In the genomic region with DNA sequence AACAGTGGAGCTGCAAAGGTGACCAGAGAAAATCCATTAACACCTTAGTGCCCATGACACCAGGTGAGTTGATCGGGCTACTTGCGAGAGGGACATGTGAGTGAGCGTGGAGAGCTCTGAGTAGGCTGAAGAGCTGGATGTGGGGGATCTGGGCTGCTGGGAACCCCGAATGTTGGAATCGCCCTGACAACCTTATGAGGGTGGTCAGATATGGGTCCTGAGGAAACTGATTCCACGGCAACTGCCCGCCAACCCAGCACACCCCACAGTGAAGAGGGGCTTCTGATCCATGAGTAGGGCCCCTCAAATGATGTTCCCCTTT, we compare ENCODE assay signal across 8 cellular contexts. TPM values are rescaled to one million over a fixed set of nuclear protein-coding genes. Genes with fewer than 3 reads are reported as not detected.
DNase-seq lines count a peak whose midpoint lies in the region; ATAC-seq and TF ChIP-seq lines count a peak whose summit lies in the region.

No MANE protein-coding gene starts in this region.

- TF ChIP-seq POLR2A in body of pancreas (IDR thresholded peaks at IDR 0.05) (no peak), uterus (IDR thresholded peaks at IDR 0.05) (no peak)

- H3K36me3 ChIP-seq in body of pancreas (replicated peaks in 1 of 2; ENCODE audit: insufficient read depth in 1 of 2, low read depth in 2 of 2) (no peaks in the 10 kb centered on the region), uterus (no peaks in the 10 kb centered on the region)

- intact Hi-C loops in body of pancreas (cut with DNase I) (no loop called here), uterus (cut with DNase I; ENCODE audit: low total_unique reads) (no loop called here)

- no peak for TF ChIP-seq CTCF in body of pancreas (IDR thresholded peaks at IDR 0.05)
- TF ChIP-seq CTCF in uterus (IDR thresholded peaks at IDR 0.05): no peak

- H3K9me3 Mint-ChIP-seq in activated naive CD4-positive, alpha-beta T cell treated with anti-CD3 and anti-CD28 coated beads, Interleukin-2, amount 50 U/mL, for 24 hours: no peaks in the 10 kb centered on the region

- H3K27me3 ChIP-seq in body of pancreas: no peaks in the 10 kb centered on the region
- no peaks in the 10 kb centered on the region for H3K27me3 ChIP-seq in uterus

- H3K4me3 ChIP-seq in body of pancreas (peak overlapping the region; percentile 57 to 75), uterus (peak overlapping the region; percentile 80 to 85)

- H3K27ac Mint-ChIP-seq in activated naive CD4-positive, alpha-beta T cell treated with anti-CD3 and anti-CD28 coated beads, Interleukin-2, amount 50 U/mL, for 24 hours: no peak overlapping the region

- H3K36me3 Mint-ChIP-seq in activated naive CD4-positive, alpha-beta T cell treated with anti-CD3 and anti-CD28 coated beads, Interleukin-2, amount 50 U/mL, for 24 hours: no peaks in the 10 kb centered on the region

- H3K4me1 Mint-ChIP-seq in activated naive CD4-positive, alpha-beta T cell treated with anti-CD3 and anti-CD28 coated beads, Interleukin-2, amount 50 U/mL, for 24 hours: peaks cover 28% of the 10 kb centered on the region

- H3K4me1 ChIP-seq in body of pancreas (peaks cover 47% of the 10 kb centered on the region), uterus (no peaks in the 10 kb centered on the region)

- peak overlapping the region; percentile 76 to 89 (median 88) for H3K27ac ChIP-seq in body of pancreas
- peak overlapping the region; percentile 94 to 97 for H3K27ac ChIP-seq in uterus

- no peak for ATAC-seq in body of pancreas

- 17 to 42% methylated on average over 7 of the region's 7 CpGs for WGBS in body of pancreas, 2 donors

- peak overlapping the region; percentile 76 for H3K4me3 Mint-ChIP-seq in activated naive CD4-positive, alpha-beta T cell treated with anti-CD3 and anti-CD28 coated beads, Interleukin-2, amount 50 U/mL, for 24 hours

- H3K27me3 Mint-ChIP-seq in activated naive CD4-positive, alpha-beta T cell treated with anti-CD3 and anti-CD28 coated beads, Interleukin-2, amount 50 U/mL, for 24 hours: no peaks in the 10 kb centered on the region

- DNase-seq in activated naive CD4-positive, alpha-beta T cell treated with Interleukin-2 at 50 U/mL for 16 hours: no peak
- DNase-seq in body of pancreas (no peak), medulla oblongata (ENCODE audit: extremely low spot score) (peak; percentile 22), uterus (no peak), COR-L47 (lab: John Stamatoyannopoulos, UW) (no peak), H4 (ENCODE audit: low spot score) (no peak)
- no peak for DNase-seq in stimulated activated naive CD4-positive, alpha-beta T cell treated with Interleukin-2 at 50 U/mL for 16 hours (lab: John Stamatoyannopoulos, UW)

- H3K9me3 ChIP-seq in body of pancreas (no peaks in the 10 kb centered on the region), uterus (no peaks in the 10 kb centered on the region)

RNA-seq across cellular contexts. Expression of a gene that starts 0.7 kb away (rescaled TPM):
- total RNA-seq in body of pancreas (100 to 1,000 TPM in 1 of 2 donors, 10 to 100 TPM in 1; 61.5 to 192 TPM), uterus (10 to 100 TPM; 18.2 to 96.8 (median 57.7) TPM)
- 83.8 and 92.7 TPM in 2 replicates for total RNA-seq in H4 (2014; rRNA removed; shearing (Covaris generic))
